ENCODE assay signal across 8 cellular contexts in the genomic region with DNA sequence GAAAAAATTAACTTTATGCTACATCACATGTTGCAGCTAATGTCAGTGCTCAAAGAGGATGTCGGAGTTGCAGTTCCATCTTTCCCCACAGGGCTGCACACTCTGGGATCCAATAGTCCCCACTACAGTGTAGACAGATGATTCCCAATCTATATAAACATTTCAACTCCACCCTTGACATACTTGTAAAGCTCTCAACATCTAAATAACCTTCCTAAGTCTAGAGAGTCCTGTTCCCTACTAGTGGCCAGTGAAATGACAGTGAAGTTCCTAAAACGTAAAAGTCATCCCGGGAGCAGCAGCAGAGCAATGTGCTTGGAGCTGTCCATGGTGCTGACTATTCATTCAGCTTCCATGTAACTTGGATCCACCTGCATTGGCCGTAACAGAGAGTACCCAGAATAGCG.
DNase-seq lines count a peak whose midpoint lies in the region; ATAC-seq and TF ChIP-seq lines count a peak whose summit lies in the region.

No MANE protein-coding gene starts in this region.

- no peaks in the 10 kb centered on the region for H3K27me3 ChIP-seq in SU-DHL-6 (ENCODE audit: low read length)
- H3K27me3 ChIP-seq in esophagus muscularis mucosa: peaks cover 0 to 11% (median 0%) of the 10 kb centered on the region in 4 donors

- peak; percentile 56 for DNase-seq in activated CD8-positive, alpha-beta memory T cell treated with anti-CD3 and anti-CD28 coated beads, Interleukin-2, amount 10 ng/mL, durations not matched to agents 7 days and 5 days
- DNase-seq in activated CD8-positive, alpha-beta memory T cell treated with anti-CD3 and anti-CD28 coated beads, Interleukin-2, amount 50 U/mL, for 4 hours: no peak
- DNase-seq in HS-5 (ENCODE audit: low read depth) (peak; percentile 6), esophagus muscularis mucosa (ENCODE audit: extremely low spot score) (no peak), nucleus accumbens (lab: John Stamatoyannopoulos, UW) (peak in 30 of 56 donors; percentile 2 to 33 (median 10)), NCI-H1105 treated with DMSO at 0.1 percent for 48 hours (lab: John Stamatoyannopoulos, UW) (no peak)

- H3K4me1 Mint-ChIP-seq in activated CD8-positive, alpha-beta memory T cell treated with anti-CD3 and anti-CD28 coated beads, Interleukin-2, amount 10 ng/mL, durations not matched to agents 7 days and 5 days: no peaks in the 10 kb centered on the region

- TF ChIP-seq EP300 in esophagus muscularis mucosa (IDR thresholded peaks at IDR 0.05): no peak

- H3K9ac ChIP-seq in SU-DHL-6 (ENCODE audit: low read length): no peak overlapping the region

- peak; percentile 39 for TF ChIP-seq CTCF in SU-DHL-6 (IDR thresholded peaks at IDR 0.05; ENCODE audit: insufficient read depth, low read length, poor library complexity, severe bottlenecking)
- TF ChIP-seq CTCF in esophagus muscularis mucosa (IDR thresholded peaks at IDR 0.05): peak in 2 of 3 experiments; percentile 21 to 26

- H3K27ac Mint-ChIP-seq in activated CD8-positive, alpha-beta memory T cell treated with anti-CD3 and anti-CD28 coated beads, Interleukin-2, amount 10 ng/mL, durations not matched to agents 7 days and 5 days: no peak overlapping the region

- H3K27me3 Mint-ChIP-seq in activated CD8-positive, alpha-beta memory T cell treated with anti-CD3 and anti-CD28 coated beads, Interleukin-2, amount 10 ng/mL, durations not matched to agents 7 days and 5 days: no peaks in the 10 kb centered on the region

- no peak overlapping the region for H3K4me3 Mint-ChIP-seq in activated CD8-positive, alpha-beta memory T cell treated with anti-CD3 and anti-CD28 coated beads, Interleukin-2, amount 10 ng/mL, durations not matched to agents 7 days and 5 days

- intact Hi-C loops in esophagus muscularis mucosa (cut with DNase I): loop anchor here (5.0 kb wide), 1 partner anchor 145 kb away; a partner anchor contains a TSS

- H3K4me2 ChIP-seq in SU-DHL-6 (ENCODE audit: low read depth, low read length, poor library complexity, severe bottlenecking): no peak overlapping the region

- no peaks in the 10 kb centered on the region for H3K9me2 ChIP-seq in SU-DHL-6 (replicated peaks; ENCODE audit: insufficient read depth, low read length)

- H3K4me1 ChIP-seq in esophagus muscularis mucosa: no peaks in the 10 kb centered on the region

- TF ChIP-seq POLR2A in esophagus muscularis mucosa (IDR thresholded peaks at IDR 0.05; ENCODE audit: low read depth): no peak

- H2AFZ ChIP-seq in SU-DHL-6 (ENCODE audit: low read depth, low read length, severe bottlenecking): no peak overlapping the region

- H3F3A ChIP-seq in SU-DHL-6 (ENCODE audit: insufficient read depth): no peaks in the 10 kb centered on the region

- no peak overlapping the region for H3K4me3 ChIP-seq in SU-DHL-6 (ENCODE audit: insufficient read depth, low read length, poor library complexity, severe bottlenecking)
- no peak overlapping the region for H3K4me3 ChIP-seq in esophagus muscularis mucosa

- no peak for ATAC-seq in activated CD8-positive, alpha-beta memory T cell treated with anti-CD3 and anti-CD28 coated beads, Interleukin-2, amount 10 ng/mL, durations not matched to agents 7 days and 5 days
- peak; percentile 79 for ATAC-seq in GM21717 (IDR thresholded peaks at IDR 0.05; ENCODE audit: unreplicated experiment)

- H3K27ac ChIP-seq in SU-DHL-6 (ENCODE audit: low read depth, low read length) (no peak overlapping the region), esophagus muscularis mucosa (replicated peaks in 1 of 4) (no peak overlapping the region)

- H3K79me2 ChIP-seq in SU-DHL-6 (ENCODE audit: insufficient read depth, low read length): no peaks in the 10 kb centered on the region

- H3K9me3 ChIP-seq in SU-DHL-6 (ENCODE audit: insufficient read depth, low read length): no peaks in the 10 kb centered on the region
- peaks cover 0 to 11% (median under 1%) of the 10 kb centered on the region in 4 donors for H3K9me3 ChIP-seq in esophagus muscularis mucosa

- no peaks in the 10 kb centered on the region for H3K36me3 ChIP-seq in SU-DHL-6 (ENCODE audit: low read length)
- H3K36me3 ChIP-seq in esophagus muscularis mucosa: no peaks in the 10 kb centered on the region

- CTCF ChIA-PET in activated CD8-positive, alpha-beta memory T cell treated with anti-CD3 and anti-CD28 coated beads, Interleukin-2, amount 10 ng/mL, durations not matched to agents 7 days and 5 days (lab: Charles Lee): no interaction called here

- H4K20me1 ChIP-seq in SU-DHL-6 (ENCODE audit: low read depth, low read length): no peaks in the 10 kb centered on the region

- 19% methylated on average over 5 of the region's 5 CpGs for WGBS in esophagus muscularis mucosa

- H3K9me3 Mint-ChIP-seq in activated CD8-positive, alpha-beta memory T cell treated with anti-CD3 and anti-CD28 coated beads, Interleukin-2, amount 10 ng/mL, durations not matched to agents 7 days and 5 days (ENCODE audit: low read depth): no peaks in the 10 kb centered on the region

- H3K36me3 Mint-ChIP-seq in activated CD8-positive, alpha-beta memory T cell treated with anti-CD3 and anti-CD28 coated beads, Interleukin-2, amount 10 ng/mL, durations not matched to agents 7 days and 5 days: no peaks in the 10 kb centered on the region

Comparison
In these comparisons a context has a peak if more than half of its experiments do, and no peak if none do; other contexts are left out.
1. DNase-seq: peak in activated CD8-positive, alpha-beta memory T cell treated with anti-CD3 and anti-CD28 coated beads, Interleukin-2, amount 10 ng/mL, durations not matched to agents 7 days and 5 days (single experiment), HS-5 (single experiment) and nucleus accumbens (30 of 56); none in activated CD8-positive, alpha-beta memory T cell treated with anti-CD3 and anti-CD28 coated beads, Interleukin-2, amount 50 U/mL, for 4 hours (single experiment), esophagus muscularis mucosa (single experiment) and NCI-H1105 treated with DMSO at 0.1 percent for 48 hours (single experiment).